Comparison of ENCODE assay signal across 8 cellular contexts in genomic region chr19:11964496-11964857, GRCh38. TPM values are rescaled to one million over a fixed set of nuclear protein-coding genes. Genes with fewer than 3 reads are reported as not detected.
DNase-seq lines count a peak whose midpoint lies in the region; ATAC-seq and TF ChIP-seq lines count a peak whose summit lies in the region.

No MANE protein-coding gene starts in this region.

- H3K4me3 ChIP-seq in parathyroid adenoma (ENCODE audit: low read depth, low read length), result peak overlapping the region; percentile 97

- TF ChIP-seq CTCF in foreskin keratinocyte (conservative IDR thresholded peaks at IDR 0.05) (peak; percentile 31), parathyroid adenoma (IDR thresholded peaks at IDR 0.05) (no peak), GM20000 (IDR thresholded peaks at IDR 0.05; ENCODE audit: extremely low read depth, missing control alignments) (no peak)

- H3K9me3 ChIP-seq in parathyroid adenoma (ENCODE audit: control insufficient read depth, low read length), result no peaks in the 10 kb centered on the region

- no peaks in the 10 kb centered on the region for H3K36me3 ChIP-seq in parathyroid adenoma (ENCODE audit: control insufficient read depth, insufficient read depth, low read length)

- no peaks in the 10 kb centered on the region for H3K27me3 ChIP-seq in foreskin keratinocyte
- no peaks in the 10 kb centered on the region for H3K27me3 ChIP-seq in parathyroid adenoma (ENCODE audit: control insufficient read depth, insufficient read depth, low read length)

- H3K4me1 ChIP-seq in foreskin keratinocyte (no peaks in the 10 kb centered on the region), parathyroid adenoma (peaks cover 16% of the 10 kb centered on the region)

- DNase-seq in DMS53 (lab: John Stamatoyannopoulos, UW) (peak; percentile 84), DMS53 treated with DMSO at 0.1 percent for 48 hours (lab: John Stamatoyannopoulos, UW; ENCODE audit: unreplicated experiment) (no peak), SK-MEL-5 (ENCODE audit: low read depth, low spot score) (peak; percentile 37), foreskin keratinocyte (no peak), GOT3 (lab: John Stamatoyannopoulos, UW) (no peak), superior temporal gyrus (ENCODE audit: extremely low spot score) (no peak), GM20000 (ENCODE audit: low spot score) (no peak)

- H2AFZ ChIP-seq in parathyroid adenoma, result peak overlapping the region; percentile 52

- in situ Hi-C loops in SK-MEL-5 (cut with HindIII; ENCODE audit: low pct_unique_long_range_greater_than_20kb, low sequenced_read_pairs), result no loop called here

- peak; percentile 32 for ATAC-seq in foreskin keratinocyte

- peaks cover 2% of the 10 kb centered on the region for H3K79me2 ChIP-seq in parathyroid adenoma

- H3K27ac ChIP-seq in foreskin keratinocyte (no peak overlapping the region), parathyroid adenoma (peak overlapping the region; percentile 87)

- peak overlapping the region; percentile 73 for H3K4me2 ChIP-seq in parathyroid adenoma (ENCODE audit: low read length)

- H3K9ac ChIP-seq in parathyroid adenoma, result no peak overlapping the region

RNA-seq across cellular contexts. Expression of gene ZNF763, which starts 0.4 kb away (rescaled TPM):
- 0.51 and 1.8 TPM in 2 replicates for total RNA-seq in SK-MEL-5 (2014; rRNA removed; shearing (Covaris generic))
- 0.11 TPM in 1 of 2 replicates, not detected in the other for polyA plus RNA-seq in SK-MEL-5 (2015; cell fraction: cytosol; rRNA removed)
- 2.4 and 7.7 TPM in 2 replicates for polyA plus RNA-seq in SK-MEL-5 (2015; cell fraction: nucleus; rRNA removed)
- 0.61 and 0.71 TPM in 2 replicates for total RNA-seq in foreskin keratinocyte
- 0.34 and 0.50 TPM in 2 replicates for polyA plus RNA-seq in foreskin keratinocyte

RNA-seq across cellular contexts. Expression of gene ZNF700, which starts 39.6 kb away (rescaled TPM):
- 9.5 and 11.7 TPM in 2 replicates for total RNA-seq in SK-MEL-5 (2014; rRNA removed; shearing (Covaris generic))
- polyA plus RNA-seq in SK-MEL-5 (2015; cell fraction: cytosol; rRNA removed), result 4.0 TPM in 2 replicates
- 43.0 and 43.8 TPM in 2 replicates for polyA plus RNA-seq in SK-MEL-5 (2015; cell fraction: nucleus; rRNA removed)
- total RNA-seq in foreskin keratinocyte, result 8.1 and 8.3 TPM in 2 replicates
- 3.0 and 3.6 TPM in 2 replicates for polyA plus RNA-seq in foreskin keratinocyte

Comparison
In these comparisons a context has a peak if more than half of its experiments do, and no peak if none do; other contexts are left out.
1. DNase-seq: peak in DMS53 (single experiment) and SK-MEL-5 (single experiment); none in DMS53 treated with DMSO at 0.1 percent for 48 hours (single experiment), foreskin keratinocyte (0 of 2), GOT3 (single experiment), superior temporal gyrus (single experiment) and GM20000 (single experiment).